ENCODE assay signal across 13 cellular contexts in genomic region chr21:37225440-37225839, GRCh38. TPM values are rescaled to one million over a fixed set of nuclear protein-coding genes. Genes with fewer than 3 reads are reported as not detected.
DNase-seq lines count a peak whose midpoint lies in the region; ATAC-seq, FAIRE-seq and TF ChIP-seq lines count a peak whose summit lies in the region.
"Had no signal": no experiment of that assay in that cellular context is flagged by ENCODE, and none has a peak within 500 bp of the region (broad histone marks: within the 10 kb centered on the region; RNA-seq: fewer than 3 reads in every experiment).

No MANE protein-coding gene starts in this region.

- H3K4me3 ChIP-seq in Loucy (ENCODE audit: low read length, poor library complexity, severe bottlenecking): peak overlapping the region; percentile 71
- H3K4me3 ChIP-seq in esophagus squamous epithelium: no peak overlapping the region
- no peak overlapping the region for H3K4me3 ChIP-seq in pancreas
- H3K4me3 ChIP-seq: GM23338, suprapubic skin had no signal

- H3K79me2 ChIP-seq in Loucy (ENCODE audit: insufficient read depth, low read length): peaks cover 51% of the 10 kb centered on the region

- peaks cover 12% of the 10 kb centered on the region for H3F3A ChIP-seq in Loucy (ENCODE audit: low read depth)

- no peak for TF ChIP-seq CTCF in Loucy (conservative IDR thresholded peaks at IDR 0.05; ENCODE audit: low read length)
- no peak for TF ChIP-seq CTCF in esophagus squamous epithelium (IDR thresholded peaks at IDR 0.05)
- no peak for TF ChIP-seq CTCF in pancreas (IDR thresholded peaks at IDR 0.05)

- H3K27me3 ChIP-seq in Loucy (ENCODE audit: insufficient read depth, low read length, poor library complexity, severe bottlenecking) (no peaks in the 10 kb centered on the region), esophagus squamous epithelium (no peaks in the 10 kb centered on the region), pancreas (no peaks in the 10 kb centered on the region)
- H3K27me3 ChIP-seq: foreskin keratinocyte, suprapubic skin had no signal

- intact Hi-C loops in esophagus squamous epithelium (cut with DNase I) (no loop called here), pancreas (cut with DNase I) (no loop called here)

- 75 to 86% methylated on average over 11 to 15 of the region's 15 CpGs for WGBS in esophagus squamous epithelium, 2 donors
- WGBS in pancreas, 2 donors: 89 to 93% methylated on average over 15 of the region's 15 CpGs

- H3K9me3 ChIP-seq in Loucy (ENCODE audit: insufficient read depth, low read depth, low read length) (no peaks in the 10 kb centered on the region), esophagus squamous epithelium (no peaks in the 10 kb centered on the region), pancreas (no peaks in the 10 kb centered on the region)
- H3K9me3 ChIP-seq: suprapubic skin had no signal

- H3K9ac ChIP-seq in Loucy (ENCODE audit: low read depth, low read length, poor library complexity, severe bottlenecking): peak overlapping the region; percentile 61

- H2AFZ ChIP-seq in Loucy (ENCODE audit: low read length): no peak overlapping the region
- H2AFZ ChIP-seq: GM23338 had no signal

- H3K4me2 ChIP-seq in Loucy (ENCODE audit: low read depth, low read length, poor library complexity, severe bottlenecking): peak overlapping the region; percentile 91
- H3K4me2 ChIP-seq: GM23338 had no signal

- H3K27ac ChIP-seq in esophagus squamous epithelium: no peak overlapping the region
- H3K27ac ChIP-seq in pancreas: no peak overlapping the region
- H3K27ac ChIP-seq: foreskin keratinocyte, suprapubic skin had no signal

- FAIRE-seq in H54 (lab: Jason Lieb, UNC): no peak
- no peak for FAIRE-seq in pancreas (lab: Jason Lieb, UNC)

- ATAC-seq in pancreas: no peak
- ATAC-seq: foreskin keratinocyte, GM23338 had no signal

- H4K20me1 ChIP-seq in Loucy (ENCODE audit: insufficient read depth, low read length, poor library complexity, severe bottlenecking): no peaks in the 10 kb centered on the region

- no peaks in the 10 kb centered on the region for H3K9me2 ChIP-seq in Loucy (replicated peaks; ENCODE audit: low read depth, low read length)

- H3K36me3 ChIP-seq in Loucy (ENCODE audit: insufficient read depth, low read length) (peaks cover 38% of the 10 kb centered on the region; the same call in 1 of the 2 replicates), esophagus squamous epithelium (peaks cover 14 to 75% (median 29%) of the 10 kb centered on the region in 3 donors), pancreas (peaks cover 5 to 46% (median 23%) of the 10 kb centered on the region in 3 donors)

- TF ChIP-seq POLR2A in esophagus squamous epithelium (IDR thresholded peaks at IDR 0.05): no peak
- TF ChIP-seq POLR2A in H54 (IDR thresholded peaks at IDR 0.05; ENCODE audit: low read depth, low read length): no peak

- H3K4me1 ChIP-seq in Loucy (ENCODE audit: insufficient read depth, low read length, poor library complexity, severe bottlenecking) (peaks cover 40% of the 10 kb centered on the region), esophagus squamous epithelium (peaks cover 0 to 12% (median 0%) of the 10 kb centered on the region in 3 donors), pancreas (no peaks in the 10 kb centered on the region)
- H3K4me1 ChIP-seq: foreskin keratinocyte had no signal

- DNase-seq in activated T-cell treated with anti-CD3 and anti-CD28 coated beads for 1 hour (ENCODE audit: low read depth) (peak; percentile 32), islet precursor cell (peak; percentile 23), esophagus squamous epithelium (lab: John Stamatoyannopoulos, UW) (no peak), H54 (ENCODE audit: insufficient read length, low spot score) (no peak), pancreas (no peak), HT-29 (ENCODE audit: low spot score) (no peak)
- DNase-seq in stimulated activated CD8-positive, alpha-beta memory T cell treated with anti-CD3 and anti-CD28 coated beads, Interleukin-7, amount 100 ng/mL, for 48 hours (ENCODE audit: extremely low read depth in 1 of 2, low read depth in 1 of 2): peak; percentile 60 to 75
- DNase-seq: EL, foreskin keratinocyte, NCI-H1417 had no signal

RNA-seq across cellular contexts. Expression of gene VPS26C, which starts 41.7 kb away (rescaled TPM):
- total RNA-seq in esophagus squamous epithelium (10 to 100 TPM; 35.6 to 58.0 (median 44.0) TPM), pancreas (10 to 100 TPM; 15.7 to 29.9 (median 22.4) TPM)
- 10 to 100 TPM in 1 of 2 donors, 1 to 10 TPM in 1; 8.5 to 12.2 TPM for polyA plus RNA-seq in pancreas
- 38.6 and 47.9 TPM in 2 replicates for total RNA-seq in HT-29 (2014; rRNA removed; shearing (Covaris generic))

Comparison
In these comparisons a context has a peak if more than half of its experiments do, and no peak if none do; other contexts are left out.
1. DNase-seq: peak in activated T-cell treated with anti-CD3 and anti-CD28 coated beads for 1 hour (single experiment), islet precursor cell (single experiment) and stimulated activated CD8-positive, alpha-beta memory T cell treated with anti-CD3 and anti-CD28 coated beads, Interleukin-7, amount 100 ng/mL, for 48 hours (2 of 2); none in esophagus squamous epithelium (single experiment), H54 (single experiment), pancreas (0 of 6) and HT-29 (single experiment).